8 cellular contexts compared by ENCODE assay signal in genomic region chr19:57280165-57280912, GRCh38.
DNase-seq lines count a peak whose midpoint lies in the region; ATAC-seq lines count a peak whose summit lies in the region.

Gene ZNF460 (plus strand): TSS chr19:57280485. CDS start chr19:57280807, 322 bp downstream.

- DNase-seq in NCI-H524 treated with DMSO at 0.1 percent for 48 hours (lab: John Stamatoyannopoulos, UW) (peak; percentile 79), cortex of kidney (lab: John Stamatoyannopoulos, UW) (peak; percentile 85), left kidney (ENCODE audit: low read depth, low spot score) (peak; percentile 99)
- peak; percentile 97 for DNase-seq in activated CD4-positive, alpha-beta T cell treated with anti-CD3 and anti-CD28 coated beads for 48 hours
- peak; percentile 96 to 97 for DNase-seq in stimulated activated CD4-positive, alpha-beta T cell treated with anti-CD3 and anti-CD28 coated beads, Interleukin-2, amount 100 ng/mL, for 24 hours

- H3K9me3 ChIP-seq in BLaER1, result no peaks in the 10 kb centered on the region

- H3K27ac ChIP-seq in BLaER1, result peak within 1 kb of the TSS; percentile 95

- peaks cover 48% of the 10 kb centered on the region for H4K20me1 ChIP-seq in BLaER1

- peak within 1 kb of the TSS; percentile 96 for H3K4me3 ChIP-seq in BLaER1

- H3K27me3 ChIP-seq in BLaER1, result no peaks in the 10 kb centered on the region

- peaks cover 38% of the 10 kb centered on the region for H3K36me3 ChIP-seq in BLaER1

- H3K4me2 ChIP-seq in BLaER1, result peak within 1 kb of the TSS; percentile 91

- H3K9ac ChIP-seq in BLaER1, result peak within 1 kb of the TSS; percentile 99

- peaks cover 25% of the 10 kb centered on the region for H3K4me1 ChIP-seq in BLaER1

- ATAC-seq in GM19324 (IDR thresholded peaks at IDR 0.05; ENCODE audit: low FRiP score, unreplicated experiment), result peak; percentile 88
- ATAC-seq in HG03460 (IDR thresholded peaks at IDR 0.05; ENCODE audit: unreplicated experiment), result peak; percentile 79

Comparison
In these comparisons a context has a peak if more than half of its experiments do, and no peak if none do; other contexts are left out.
1. Peak in every context shown above with its lines: DNase-seq, ATAC-seq, H3K4me3 ChIP-seq and H3K27ac ChIP-seq.